In genomic region chr3:122299872-122300460, GRCh38 we compare ENCODE assay signal across 9 cellular contexts. TPM values are rescaled to one million over a fixed set of nuclear protein-coding genes. Genes with fewer than 3 reads are reported as not detected.
A peak's percentile ranks its signal among the peaks of the same experiment; 100 is the strongest.
DNase-seq lines count a peak whose midpoint lies in the region; ATAC-seq, FAIRE-seq and TF ChIP-seq lines count a peak whose summit lies in the region.
"Had no signal": no experiment of that assay in that cellular context is flagged by ENCODE, and none has a peak within 500 bp of the region (broad histone marks: within the 10 kb centered on the region; RNA-seq: fewer than 3 reads in every experiment).

No MANE protein-coding gene starts in this region.

- no peaks in the 10 kb centered on the region for H3K27me3 ChIP-seq in MG63

- H3K4me3 ChIP-seq in MG63: no peak overlapping the region

- peak; percentile 52 for TF ChIP-seq CTCF in D721Med (IDR thresholded peaks at IDR 0.05; ENCODE audit: insufficient read depth, missing control alignments)
- TF ChIP-seq CTCF in glutamatergic neuron (IDR thresholded peaks at IDR 0.05; ENCODE audit: partially characterized antibody, unreplicated experiment): peak; percentile 75
- no peak for TF ChIP-seq CTCF in omental fat pad (IDR thresholded peaks at IDR 0.05)

- no peaks in the 10 kb centered on the region for H3K36me3 Mint-ChIP-seq in activated CD4-positive, alpha-beta T cell treated with anti-CD3 and anti-CD28 coated beads, Interleukin-2, amount 10 ng/mL, durations not matched to agents 7 days and 5 days (ENCODE audit: low read depth)
- no peaks in the 10 kb centered on the region for H3K36me3 Mint-ChIP-seq in glutamatergic neuron (ENCODE audit: unreplicated experiment)

- FAIRE-seq in D721Med (lab: Jason Lieb, UNC): no peak

- CTCF ChIA-PET in activated CD4-positive, alpha-beta T cell treated with anti-CD3 and anti-CD28 coated beads, Interleukin-2, amount 10 ng/mL, durations not matched to agents 7 days and 5 days (lab: Charles Lee): interaction anchor here (0.6 to 1.8 kb wide), 7 partner anchors 18 to 199 kb away, joined by 3 to 11 read pairs (median 3); no protein-coding TSS in a partner anchor

- H3K9me3 Mint-ChIP-seq in activated CD4-positive, alpha-beta T cell treated with anti-CD3 and anti-CD28 coated beads, Interleukin-2, amount 10 ng/mL, durations not matched to agents 7 days and 5 days: no peaks in the 10 kb centered on the region
- H3K9me3 Mint-ChIP-seq in glutamatergic neuron (ENCODE audit: unreplicated experiment): no peaks in the 10 kb centered on the region
- H3K9me3 Mint-ChIP-seq: T-helper 1 cell treated with Interleukin-12 subunit alpha and Interleukin-12 subunit beta and Interleukin-4 antibody, amounts not matched to agents 30 μg/mL and 1 μg/mL, for 36 hours had no signal

- H3K27ac Mint-ChIP-seq in activated CD4-positive, alpha-beta T cell treated with anti-CD3 and anti-CD28 coated beads, Interleukin-2, amount 10 ng/mL, durations not matched to agents 7 days and 5 days: no peak overlapping the region
- no peak overlapping the region for H3K27ac Mint-ChIP-seq in glutamatergic neuron (ENCODE audit: unreplicated experiment)
- H3K27ac Mint-ChIP-seq: T-helper 1 cell treated with Interleukin-12 subunit alpha and Interleukin-12 subunit beta and Interleukin-4 antibody, amounts not matched to agents 30 μg/mL and 1 μg/mL, for 36 hours had no signal

- ATAC-seq in HG02885 (IDR thresholded peaks at IDR 0.05; ENCODE audit: poor library complexity, unreplicated experiment): no peak
- no peak for ATAC-seq in HG02678 (IDR thresholded peaks at IDR 0.05; ENCODE audit: unreplicated experiment)
- ATAC-seq in omental fat pad (ENCODE audit: low FRiP score): no peak

- DNase-seq in D721Med (ENCODE audit: insufficient read length, low spot score) (no peak), KBM-7 (peak; percentile 72), glutamatergic neuron (no peak), MG63 (no peak), omental fat pad (ENCODE audit: low spot score) (no peak)
- DNase-seq in activated CD4-positive, alpha-beta T cell treated with anti-CD3 and anti-CD28 coated beads, Interleukin-2, amount 10 ng/mL, durations not matched to agents 7 days and 5 days: peak; percentile 61

- no peaks in the 10 kb centered on the region for H3K36me3 ChIP-seq in MG63

- H3K4me3 Mint-ChIP-seq in activated CD4-positive, alpha-beta T cell treated with anti-CD3 and anti-CD28 coated beads, Interleukin-2, amount 10 ng/mL, durations not matched to agents 7 days and 5 days: no peak overlapping the region
- H3K4me3 Mint-ChIP-seq in glutamatergic neuron (ENCODE audit: unreplicated experiment): no peak overlapping the region
- H3K4me3 Mint-ChIP-seq: T-helper 1 cell treated with Interleukin-12 subunit alpha and Interleukin-12 subunit beta and Interleukin-4 antibody, amounts not matched to agents 30 μg/mL and 1 μg/mL, for 36 hours had no signal

- H3K4me1 Mint-ChIP-seq in activated CD4-positive, alpha-beta T cell treated with anti-CD3 and anti-CD28 coated beads, Interleukin-2, amount 10 ng/mL, durations not matched to agents 7 days and 5 days: peaks cover 23% of the 10 kb centered on the region
- no peaks in the 10 kb centered on the region for H3K4me1 Mint-ChIP-seq in glutamatergic neuron (ENCODE audit: low read depth, unreplicated experiment)

- peaks cover 2% of the 10 kb centered on the region for H3K27me3 Mint-ChIP-seq in activated CD4-positive, alpha-beta T cell treated with anti-CD3 and anti-CD28 coated beads, Interleukin-2, amount 10 ng/mL, durations not matched to agents 7 days and 5 days
- no peaks in the 10 kb centered on the region for H3K27me3 Mint-ChIP-seq in glutamatergic neuron (ENCODE audit: unreplicated experiment)

- POLR2A ChIA-PET in activated CD4-positive, alpha-beta T cell treated with anti-CD3 and anti-CD28 coated beads, Interleukin-2, amount 10 ng/mL, durations not matched to agents 7 days and 5 days (lab: Charles Lee): no interaction called here

- in situ Hi-C loops in KBM-7 (cut with MboI; ENCODE audit: low pct_unique_long_range_greater_than_20kb, low sequenced_read_pairs): no loop called here

- H3K9me3 ChIP-seq in MG63: peaks cover 7% of the 10 kb centered on the region; the same call in 1 of the 2 replicates

RNA-seq across cellular contexts. Expression of gene CSTA, which starts 25.1 kb away (rescaled TPM):
- not detected for total RNA-seq in activated CD4-positive, alpha-beta T cell treated with anti-CD3 and anti-CD28 coated beads, Interleukin-2, amount 10 ng/mL, durations not matched to agents 7 days and 5 days
- total RNA-seq in glutamatergic neuron (ENCODE audit: unreplicated experiment): not detected
- total RNA-seq in MG63 (2014; rRNA removed; shearing (Covaris generic); ENCODE audit: low replicate concordance): 1.7 TPM in 1 of 2 replicates, not detected in the other
- total RNA-seq in omental fat pad: 1 to 10 TPM; 2.7 to 9.1 (median 6.3) TPM

Comparison
In these comparisons a context has a peak if more than half of its experiments do, and no peak if none do; other contexts are left out.
1. DNase-seq: peak in KBM-7 (single experiment) and activated CD4-positive, alpha-beta T cell treated with anti-CD3 and anti-CD28 coated beads, Interleukin-2, amount 10 ng/mL, durations not matched to agents 7 days and 5 days (single experiment); none in D721Med (single experiment), glutamatergic neuron (single experiment), MG63 (single experiment) and omental fat pad (single experiment).
2. CTCF ChIP-seq: peak in D721Med (single experiment) and glutamatergic neuron (single experiment); none in omental fat pad (0 of 3).